Comparison of ENCODE assay signal across 9 cellular contexts in the genomic region with DNA sequence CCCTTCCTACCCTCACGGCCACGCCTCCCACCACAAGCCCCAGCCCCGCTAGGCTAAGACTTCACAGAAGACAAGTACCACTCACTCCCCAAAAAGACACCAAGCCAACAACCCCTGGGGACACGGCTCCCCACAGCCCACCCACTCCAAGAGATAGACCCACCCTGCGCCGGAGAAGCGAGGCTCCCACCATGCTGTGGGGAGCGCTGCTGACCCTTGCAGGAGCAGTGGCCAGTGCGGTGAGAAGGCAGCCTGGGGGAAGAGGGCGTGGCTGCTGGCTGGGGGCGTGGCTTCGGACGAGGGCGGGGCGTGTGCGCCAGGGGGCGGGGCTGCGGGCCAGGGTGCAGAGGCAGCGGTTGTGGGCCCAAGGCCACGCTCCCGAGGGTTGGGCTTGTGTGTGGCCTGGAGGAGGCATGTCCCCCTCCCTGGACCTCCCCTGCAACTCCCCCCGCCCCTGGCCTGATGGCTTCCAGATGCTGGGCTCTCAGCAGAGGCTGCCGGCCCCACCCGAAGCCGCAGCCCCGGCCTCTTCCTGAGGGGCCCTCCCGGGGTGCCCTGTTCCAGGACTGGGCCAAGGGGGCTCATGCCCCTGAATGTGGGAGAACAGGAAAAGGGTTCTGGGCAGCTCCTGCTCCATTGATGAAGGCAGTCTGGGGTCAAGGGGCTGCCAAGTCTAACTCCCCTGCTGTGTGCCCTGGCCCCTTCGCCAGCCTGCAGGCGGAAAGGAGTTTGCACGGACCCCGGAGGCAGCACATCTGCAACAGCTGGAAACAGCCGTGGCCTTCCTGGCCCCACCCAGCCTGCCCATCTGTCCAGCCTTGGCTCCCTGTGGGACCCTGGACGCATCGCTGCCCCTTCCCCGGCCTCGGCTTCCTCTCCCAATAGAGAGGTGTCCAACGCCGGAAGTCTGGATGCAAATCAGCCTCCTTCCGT. TPM values are rescaled to one million over a fixed set of nuclear protein-coding genes. Genes with fewer than 3 reads are reported as not detected.
A peak's percentile ranks its signal among the peaks of the same experiment; 100 is the strongest.
DNase-seq lines count a peak whose midpoint lies in the region; ATAC-seq and TF ChIP-seq lines count a peak whose summit lies in the region.
"Had no signal": no experiment of that assay in that cellular context is flagged by ENCODE, and none has a peak within 500 bp of the region (broad histone marks: within the 10 kb centered on the region; RNA-seq: fewer than 3 reads in every experiment).

No MANE protein-coding gene starts in this region.

- 52% methylated on average over 14 of the region's 39 CpGs for WGBS in suprapubic skin

- peak; percentile 43 for ATAC-seq in activated CD4-positive, alpha-beta T cell treated with anti-CD3 and anti-CD28 coated beads for 36 hours
- ATAC-seq in activated CD4-positive, CD25-positive, alpha-beta regulatory T cell treated with anti-CD3 and anti-CD28 coated beads, Interleukin-2, amount 50 U/mL, for 24 hours = no peak

- peak overlapping the region; percentile 2 for H3K4me3 ChIP-seq in suprapubic skin
- H3K4me3 ChIP-seq: skin epidermis had no signal

- H3K36me3 ChIP-seq in suprapubic skin = peaks cover 32% of the 10 kb centered on the region

- H3K27me3 ChIP-seq in suprapubic skin = no peaks in the 10 kb centered on the region

- H3K9me3 Mint-ChIP-seq in activated CD4-positive, alpha-beta T cell treated with anti-CD3 and anti-CD28 coated beads for 36 hours (ENCODE audit: low read depth) = no peaks in the 10 kb centered on the region

- no peak for TF ChIP-seq POLR2A in suprapubic skin (IDR thresholded peaks at IDR 0.05)

- H3K9me3 ChIP-seq in suprapubic skin = no peaks in the 10 kb centered on the region

- POLR2A ChIA-PET in activated CD4-positive, alpha-beta T cell treated with anti-CD3 and anti-CD28 coated beads for 36 hours (lab: Charles Lee) = no interaction called here

- peak; percentile 45 for DNase-seq in activated CD4-positive, alpha-beta T cell treated with anti-CD3 and anti-CD28 coated beads for 36 hours
- no peak for DNase-seq in activated CD4-positive, alpha-beta T cell treated with anti-CD3 and anti-CD28 coated beads, Interleukin-2, amount 50 U/mL, for 1 hour
- DNase-seq in activated T-cell treated with anti-CD3 and anti-CD28 coated beads, Interleukin-2, amount 50 U/mL, for 48 hours = peak; percentile 37 to 47
- DNase-seq in iPS-NIHi11 (ENCODE audit: low spot score) (peak; percentile 94), suprapubic skin (ENCODE audit: low spot score in 2 of 2) (peak; percentile 89 to 91), LoVo (ENCODE audit: low spot score) (no peak), NCI-H2227 (lab: John Stamatoyannopoulos, UW; ENCODE audit: unreplicated experiment) (no peak)

- H3K4me3 Mint-ChIP-seq in activated CD4-positive, alpha-beta T cell treated with anti-CD3 and anti-CD28 coated beads for 36 hours = no peak overlapping the region

- no peak overlapping the region for H3K27ac ChIP-seq in suprapubic skin

- peaks cover 13% of the 10 kb centered on the region for H3K4me1 ChIP-seq in suprapubic skin

- no peak for TF ChIP-seq EP300 in suprapubic skin (IDR thresholded peaks at IDR 0.05)

- peaks cover 27% of the 10 kb centered on the region for H3K36me3 Mint-ChIP-seq in activated CD4-positive, alpha-beta T cell treated with anti-CD3 and anti-CD28 coated beads for 36 hours (ENCODE audit: low read depth)

- CTCF ChIA-PET in activated CD4-positive, alpha-beta T cell treated with anti-CD3 and anti-CD28 coated beads for 36 hours (lab: Charles Lee) = interaction anchor here (0.6 to 1.5 kb wide), 3 partner anchors 10 to 149 kb away, joined by 3 to 4 read pairs (median 4); no protein-coding TSS in a partner anchor

- no peak overlapping the region for H3K27ac Mint-ChIP-seq in activated CD4-positive, alpha-beta T cell treated with anti-CD3 and anti-CD28 coated beads for 36 hours

- H3K27me3 Mint-ChIP-seq in activated CD4-positive, alpha-beta T cell treated with anti-CD3 and anti-CD28 coated beads for 36 hours = no peaks in the 10 kb centered on the region

- H3K4me1 Mint-ChIP-seq in activated CD4-positive, alpha-beta T cell treated with anti-CD3 and anti-CD28 coated beads for 36 hours = peaks cover 9% of the 10 kb centered on the region

- TF ChIP-seq CTCF in suprapubic skin (IDR thresholded peaks at IDR 0.05) = no peak

- intact Hi-C loops in activated CD4-positive, alpha-beta T cell treated with anti-CD3 and anti-CD28 coated beads for 36 hours (cut with DNase I, micrococcal nuclease) = no loop called here

RNA-seq across cellular contexts. Expression of a gene that starts 9.1 kb away (rescaled TPM):
- 10 to 100 TPM; 31.0 to 42.4 TPM for total RNA-seq in activated CD4-positive, alpha-beta T cell treated with anti-CD3 and anti-CD28 coated beads for 36 hours
- total RNA-seq in suprapubic skin = 10 to 100 TPM; 12.0 to 18.3 (median 14.9) TPM

RNA-seq across cellular contexts. Expression of a gene that starts 21.9 kb away (rescaled TPM):
- not detected for total RNA-seq in activated CD4-positive, alpha-beta T cell treated with anti-CD3 and anti-CD28 coated beads for 36 hours
- total RNA-seq in suprapubic skin = 1 to 10 TPM in 1 of 4 donors, under 1 TPM in 3; 0.16 to 1.4 (median 0.52) TPM

RNA-seq across cellular contexts. Expression of a gene that starts 52.1 kb away (rescaled TPM):
- under 1 TPM; 0.27 to 0.30 TPM for total RNA-seq in activated CD4-positive, alpha-beta T cell treated with anti-CD3 and anti-CD28 coated beads for 36 hours
- 1 to 10 TPM; 1.1 to 3.1 (median 2.3) TPM for total RNA-seq in suprapubic skin

Comparison
In these comparisons a context has a peak if more than half of its experiments do, and no peak if none do; other contexts are left out.
1. DNase-seq: peak in activated CD4-positive, alpha-beta T cell treated with anti-CD3 and anti-CD28 coated beads for 36 hours (single experiment), activated T-cell treated with anti-CD3 and anti-CD28 coated beads, Interleukin-2, amount 50 U/mL, for 48 hours (2 of 2), iPS-NIHi11 (single experiment) and suprapubic skin (2 of 2); none in activated CD4-positive, alpha-beta T cell treated with anti-CD3 and anti-CD28 coated beads, Interleukin-2, amount 50 U/mL, for 1 hour (single experiment), LoVo (single experiment) and NCI-H2227 (single experiment).